In genomic region chr5:143064661-143065060, GRCh38 we compare ENCODE assay signal across 9 cellular contexts.
DNase-seq lines count a peak whose midpoint lies in the region; ATAC-seq and TF ChIP-seq lines count a peak whose summit lies in the region.
"Had no signal": no experiment of that assay in that cellular context is flagged by ENCODE, and none has a peak within 500 bp of the region (broad histone marks: within the 10 kb centered on the region; RNA-seq: fewer than 3 reads in every experiment).

No MANE protein-coding gene starts in this region.

- H3K9me1 ChIP-seq in IMR-90 (ENCODE audit: insufficient read depth, low read length) = peaks cover 30% of the 10 kb centered on the region

- H3K4me3 ChIP-seq in IMR-90 (ENCODE audit: insufficient read depth, low read depth, low read length) (no peak overlapping the region), adipocyte (ENCODE audit: low read length) (peak overlapping the region; percentile 45), left lung (no peak overlapping the region), stomach (no peak overlapping the region), WERI-Rb-1 (ENCODE audit: low read depth, low read length) (no peak overlapping the region)

- peak overlapping the region; percentile 79 for H2BK20ac ChIP-seq in IMR-90 (ENCODE audit: low read depth, low read length)

- TF ChIP-seq RAD21 in IMR-90 (IDR thresholded peaks at IDR 0.05; ENCODE audit: low read length) = no peak

- no peak for TF ChIP-seq EP300 in stomach (IDR thresholded peaks at IDR 0.05)

- peak overlapping the region; percentile 79; the same call in 1 of the 2 replicates for H4K5ac ChIP-seq in IMR-90 (ENCODE audit: low read depth, low read length)

- ATAC-seq in IMR-90 (ENCODE audit: low read depth) (no peak), left lung (peak; percentile 23), GM21381 (IDR thresholded peaks at IDR 0.05; ENCODE audit: unreplicated experiment) (no peak)

- POLR2A ChIA-PET in IMR-90 (lab: Charles Lee; ENCODE audit: unreplicated experiment) = no interaction called here

- TF ChIP-seq POLR2A in IMR-90 (IDR thresholded peaks at IDR 0.05; ENCODE audit: low read depth, low read length) = no peak
- no peak for TF ChIP-seq POLR2A in stomach (IDR thresholded peaks at IDR 0.05)

- H3K27me3 ChIP-seq in IMR-90 (ENCODE audit: control insufficient read depth, insufficient read depth, low read length) (no peaks in the 10 kb centered on the region), adipocyte (replicated peaks; ENCODE audit: control insufficient read depth, insufficient read depth, low read length) (no peaks in the 10 kb centered on the region), left lung (no peaks in the 10 kb centered on the region), stomach (no peaks in the 10 kb centered on the region), WERI-Rb-1 (ENCODE audit: insufficient read depth, low read depth, severe bottlenecking) (no peaks in the 10 kb centered on the region)

- no CpG with 5 or more reads among the region's 2 CpGs for whole genome bisulfite sequencing in IMR-90 (ENCODE audit: extremely low coverage in 2 of 2, insufficient read length in 1 of 2), 2 experiments
- 44 to 77% (median 70%) methylated on average over 2 of the region's 2 CpGs for WGBS in stomach, 5 donors

- no peaks in the 10 kb centered on the region for H4K20me1 ChIP-seq in IMR-90 (ENCODE audit: insufficient read depth, low read length)

- DNase-seq in IMR-90 (no peak), adipocyte (ENCODE audit: low read depth) (no peak), left lung (no peak), stomach (no peak), NK-92 (lab: John Stamatoyannopoulos, UW; ENCODE audit: unreplicated experiment) (no peak), WERI-Rb-1 (no peak)
- DNase-seq: DMS79, NCI-H1930 had no signal

- H2BK5ac ChIP-seq in IMR-90 (ENCODE audit: low read depth, low read length, poor library complexity, severe bottlenecking) = peak overlapping the region; percentile 78

- dilution Hi-C loops in IMR-90 (cut with HindIII; ENCODE audit: low sequenced_read_pairs, unreplicated experiment) = no loop called here

- peak overlapping the region; percentile 32; the same call in 1 of the 2 replicates for H3K4me2 ChIP-seq in IMR-90 (ENCODE audit: low read depth, low read length)

- in situ Hi-C loops in IMR-90 (cut with MboI; ENCODE audit: low sequenced_read_pairs) = no loop called here

- BruUV-seq in IMR-90 (replicated peaks; lab: Mats Ljungman, UMichigan) = no TSS peak

- no peaks in the 10 kb centered on the region for H3K36me3 ChIP-seq in IMR-90 (ENCODE audit: control insufficient read depth, insufficient read depth, low read length)
- no peaks in the 10 kb centered on the region for H3K36me3 ChIP-seq in adipocyte (ENCODE audit: control insufficient read depth, insufficient read depth, low read length, severe bottlenecking)
- H3K36me3 ChIP-seq in left lung = peaks cover 0 to 17% of the 10 kb centered on the region in 2 donors
- H3K36me3 ChIP-seq in stomach = peaks cover 0 to 37% (median 15%) of the 10 kb centered on the region in 4 donors
- no peaks in the 10 kb centered on the region for H3K36me3 ChIP-seq in WERI-Rb-1

- H2BK15ac ChIP-seq in IMR-90 (ENCODE audit: low read depth, low read length) = peak overlapping the region; percentile 95; the same call in 2 of the 3 replicates

- TF ChIP-seq CTCF in IMR-90 (conservative IDR thresholded peaks at IDR 0.05; ENCODE audit: low read depth, low read length) (no peak), left lung (IDR thresholded peaks at IDR 0.05) (no peak), stomach (IDR thresholded peaks at IDR 0.05) (no peak), WERI-Rb-1 (IDR thresholded peaks at IDR 0.05; ENCODE audit: low read depth, low read length) (no peak)

- CTCF ChIA-PET in IMR-90 (lab: Yijun Ruan, JAX) = interaction anchor here (0.8 to 1.6 kb wide), 2 partner anchors 19 to 58 kb away, joined by 3 read pairs; no protein-coding TSS in a partner anchor

- H4K91ac ChIP-seq in IMR-90 (ENCODE audit: insufficient read depth, low read depth, low read length) = 0 out of 2 replicates have a peak overlapping the region, but pooled peaks have one; percentile 35

- H2BK120ac ChIP-seq in IMR-90 (ENCODE audit: low read depth, low read length) = peak overlapping the region; percentile 97

- peaks cover 38% of the 10 kb centered on the region for H3K4me1 ChIP-seq in IMR-90 (ENCODE audit: control insufficient read depth, insufficient read depth, low read length)
- H3K4me1 ChIP-seq in adipocyte (ENCODE audit: control insufficient read depth, insufficient read depth, low read length) = peaks cover 62% of the 10 kb centered on the region
- H3K4me1 ChIP-seq in left lung = peaks cover 38 to 54% of the 10 kb centered on the region in 2 donors
- H3K4me1 ChIP-seq in stomach = peaks cover 17 to 74% (median 50%) of the 10 kb centered on the region in 4 donors

- peak overlapping the region; percentile 95 for H3K18ac ChIP-seq in IMR-90 (ENCODE audit: low read depth, low read length)

- H2AK9ac ChIP-seq in IMR-90 (replicated peaks; ENCODE audit: low read depth, low read length, poor library complexity) = no peak overlapping the region

- intact Hi-C loops in IMR-90 (cut with micrococcal nuclease) (loop anchor here (5.0 kb wide), 1 partner anchor 37 kb away; no protein-coding TSS in a partner anchor), left lung (cut with DNase I) (loop anchor here in 1 of 2 donors (5.0 to 10.0 kb wide), 2 partner anchors 60 to 348 kb away; no protein-coding TSS in a partner anchor), stomach (cut with DNase I; ENCODE audit: low total_unique reads) (no loop called here)

- H3K4ac ChIP-seq in IMR-90 (ENCODE audit: low read depth, low read length) = peak overlapping the region; percentile 79; the same call in 1 of the 2 replicates

- peak overlapping the region; percentile 76 for H3K14ac ChIP-seq in IMR-90 (replicated peaks; ENCODE audit: low read depth, low read length)

- H3K9me3 ChIP-seq in IMR-90 (ENCODE audit: control insufficient read depth, insufficient read depth, low read length) (no peaks in the 10 kb centered on the region), adipocyte (ENCODE audit: control insufficient read depth, low read length) (no peaks in the 10 kb centered on the region), left lung (no peaks in the 10 kb centered on the region), stomach (no peaks in the 10 kb centered on the region), WERI-Rb-1 (ENCODE audit: severe bottlenecking) (no peaks in the 10 kb centered on the region)

- H3K79me1 ChIP-seq in IMR-90 (ENCODE audit: low read depth in 1 of 2, low read length in 2 of 2) = peaks cover 0 to 14% of the 10 kb centered on the region in 2 experiments; a peak in 2 of 4 replicates

- peak overlapping the region; percentile 14; the same call in 1 of the 2 replicates for H3K56ac ChIP-seq in IMR-90 (ENCODE audit: extremely low read depth, insufficient read depth, low read length)

- H2AFZ ChIP-seq in IMR-90 (replicated peaks; ENCODE audit: low read length, poor library complexity) = no peak overlapping the region

- peak overlapping the region; percentile 46; the same call in 1 of the 2 replicates for H3K27ac ChIP-seq in IMR-90 (ENCODE audit: insufficient read depth, low read length)
- H3K27ac ChIP-seq in left lung = peak overlapping the region; percentile 63 to 81
- H3K27ac ChIP-seq in stomach = peak overlapping the region in 4 of 5 donors; percentile 27 to 77 (median 67)
- H3K27ac ChIP-seq in WERI-Rb-1 = no peak overlapping the region

- no peak overlapping the region for H2AK5ac ChIP-seq in IMR-90 (ENCODE audit: low read depth, low read length)

- 0 out of 2 replicates have a peak overlapping the region, but pooled peaks have one; percentile 23 for H3K9ac ChIP-seq in IMR-90 (ENCODE audit: low read depth, low read length)
- H3K9ac ChIP-seq in adipocyte (ENCODE audit: low read length) = peak overlapping the region; percentile 59

- H3K23ac ChIP-seq in IMR-90 (ENCODE audit: low read depth, low read length) = peak overlapping the region; percentile 70; the same call in 1 of the 2 replicates

- peak overlapping the region; percentile 39 to 75 for H4K8ac ChIP-seq in IMR-90 (ENCODE audit: low read depth in 2 of 2, low read length in 2 of 2)

TF ChIP-seq in IMR-90, 13 proteins besides CTCF, POLR2A, EP300 and RAD21:
- no peak for TF ChIP-seq FOS (IDR thresholded peaks at IDR 0.05; ENCODE audit: low read depth, low read length)
